ENCODE assay signal across 16 cellular contexts in genomic region chr11:76231339-76231738, GRCh38. TPM values are rescaled to one million over a fixed set of nuclear protein-coding genes. Genes with fewer than 3 reads are reported as not detected.
"Had no signal": no experiment of that assay in that cellular context is flagged by ENCODE, and none has a peak within 500 bp of the region (broad histone marks: within the 10 kb centered on the region; RNA-seq: fewer than 3 reads in every experiment).

No MANE protein-coding gene starts in this region.

- H3K36me3 ChIP-seq: neutrophil, thyroid gland had no signal

- H3K27me3 ChIP-seq: body of pancreas, hepatocyte, thyroid gland had no signal

- ATAC-seq: body of pancreas; esophagus mucosa; left lobe of liver; stimulated activated effector memory CD8-positive, alpha-beta T cell treated with anti-CD3 and anti-CD28 coated beads, Interleukin-12 subunit alpha, Interleukin-12 subunit beta, amount 100 ng/mL, for 72 hours had no signal

- H3K9me3 Mint-ChIP-seq: activated T-helper 1 cell treated with anti-CD3 and anti-CD28 coated beads, Interleukin-12 subunit alpha, Interleukin-12 subunit beta, Interleukin-2, Interleukin-4 antibody, amounts not matched to agents 30 ng/mL and 10 ng/mL and 1 ng/mL, durations not matched to agents 14 hours and 24 hours and 36 hours; stimulated activated effector memory CD8-positive, alpha-beta T cell treated with anti-CD3 and anti-CD28 coated beads, Interleukin-12 subunit alpha, Interleukin-12 subunit beta, amount 100 ng/mL, for 72 hours had no signal

- H3K79me2 ChIP-seq: hepatocyte had no signal

- H2AFZ ChIP-seq: hepatocyte had no signal

- H3K27ac Mint-ChIP-seq: activated T-helper 1 cell treated with anti-CD3 and anti-CD28 coated beads, Interleukin-12 subunit alpha, Interleukin-12 subunit beta, Interleukin-2, Interleukin-4 antibody, amounts not matched to agents 30 ng/mL and 10 ng/mL and 1 ng/mL, durations not matched to agents 14 hours and 24 hours and 36 hours had no signal

- DNase-seq: activated CD4-positive, alpha-beta T cell treated with anti-CD3 and anti-CD28 coated beads for 48 hours; amniotic stem cell; caudate nucleus; islet precursor cell; midbrain; stimulated activated CD4-positive, alpha-beta T cell treated with anti-CD3 and anti-CD28 coated beads, Interleukin-12 subunit alpha, Interleukin-12 subunit beta, amount 100 ng/mL, for 4 hours; thyroid gland had no signal

- H3K4me2 ChIP-seq: hepatocyte had no signal

- H3K27ac ChIP-seq: body of pancreas, hepatocyte, neutrophil, thyroid gland had no signal

- H3K9me3 ChIP-seq: body of pancreas, neutrophil, thyroid gland had no signal

- H3K4me3 ChIP-seq: body of pancreas, hepatocyte, thyroid gland had no signal

RNA-seq across cellular contexts. Expression of gene WNT11, which starts 25.0 kb away (rescaled TPM):
- total RNA-seq: glomerular endothelial cell, renal cortical epithelial cell had no signal
